ENCODE assay signal across 26 cellular contexts in the genomic region with DNA sequence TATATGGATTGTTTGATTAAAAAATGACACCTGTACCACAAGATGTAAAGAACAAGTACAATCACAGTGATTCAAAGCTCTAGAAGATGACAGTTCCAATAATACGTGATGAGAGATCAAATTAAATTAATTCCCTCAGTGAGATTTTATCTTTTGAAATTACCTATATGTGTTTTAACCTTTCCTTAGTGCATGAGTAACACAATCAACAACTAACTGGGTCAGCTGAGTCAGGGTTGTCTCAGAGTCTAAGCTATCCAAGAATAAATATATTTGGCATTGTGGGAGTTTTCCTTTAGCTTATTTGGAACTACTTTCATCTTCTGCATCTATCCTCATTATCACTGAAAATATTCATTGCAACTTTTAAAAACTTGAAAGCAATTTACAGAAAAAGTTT.
A peak's percentile ranks its signal among the peaks of the same experiment; 100 is the strongest.
DNase-seq lines count a peak whose midpoint lies in the region; ATAC-seq and TF ChIP-seq lines count a peak whose summit lies in the region.
"Had no signal": no experiment of that assay in that cellular context is flagged by ENCODE, and none has a peak within 500 bp of the region (broad histone marks: within the 10 kb centered on the region; RNA-seq: fewer than 3 reads in every experiment).

No MANE protein-coding gene starts in this region.

- H3K4me1 ChIP-seq in foreskin keratinocyte = peaks cover 36% of the 10 kb centered on the region
- H3K4me1 ChIP-seq: prostate gland had no signal

- no peak overlapping the region for H3K27ac ChIP-seq in foreskin keratinocyte
- H3K27ac ChIP-seq: prostate gland, tibial artery had no signal

- peak; percentile 43 for DNase-seq in LHCN-M2 (ENCODE audit: low read depth)
- DNase-seq in choroid plexus epithelial cell (ENCODE audit: low read depth) = peak; percentile 17
- peak in 1 of 2 donors; percentile 13 for DNase-seq in foreskin keratinocyte
- peak; percentile 17 for DNase-seq in stromal cell of bone marrow (ENCODE audit: low read depth)
- DNase-seq in GM13977 (ENCODE audit: low spot score) = no peak
- no peak for DNase-seq in NCI-H1694 treated with DMSO at 0.1 percent for 48 hours (lab: John Stamatoyannopoulos, UW)
- DNase-seq in NCI-H748 treated with DMSO at 0.1 percent for 48 hours (lab: John Stamatoyannopoulos, UW) = no peak
- DNase-seq: activated CD4-positive, alpha-beta memory T cell treated with anti-CD3 and anti-CD28 coated beads, Interleukin-2, amount 10 ng/mL, durations not matched to agents 7 days and 5 days; activated CD4-positive, CD25-positive, alpha-beta regulatory T cell; activated effector memory CD4-positive, alpha-beta T cell treated with anti-CD3 and anti-CD28 coated beads, Interleukin-2, amount 50 U/mL, for 16 hours; AML-193; amniotic stem cell; CD8-positive, alpha-beta memory T cell; DMS153; effector CD4-positive, alpha-beta T cell; GDM1; KBM-7; mucosa of descending colon; MV-4-11; NCI-H69; stimulated activated CD4-positive, alpha-beta T cell treated with anti-CD3 and anti-CD28 coated beads, Interleukin-4, amount 100 ng/mL, for 24 hours; stimulated activated naive CD8-positive, alpha-beta T cell treated with anti-CD3 and anti-CD28 coated beads, Interleukin-15, Interleukin-2, amounts not matched to agents 100 U/mL and 50 U/mL, for 24 hours; SW 1271; tibial artery had no signal

- in situ Hi-C loops in GM13977 (cut with MboI; ENCODE audit: low pct_unique_long_range_greater_than_20kb, low sequenced_read_pairs, unreplicated experiment) = no loop called here

- TF ChIP-seq CTCF in choroid plexus epithelial cell (conservative IDR thresholded peaks at IDR 0.05; ENCODE audit: low read depth, low read length) = no peak
- TF ChIP-seq CTCF in foreskin keratinocyte (conservative IDR thresholded peaks at IDR 0.05) = no peak
- no peak for TF ChIP-seq CTCF in GM13977 (IDR thresholded peaks at IDR 0.05; ENCODE audit: extremely low read depth, insufficient read depth, missing control alignments)

- H3K4me3 ChIP-seq in choroid plexus epithelial cell (ENCODE audit: low read depth, low read length) = no peak overlapping the region
- H3K4me3 ChIP-seq: mucosa of descending colon, prostate gland, tibial artery had no signal

- H3K27me3 ChIP-seq in foreskin keratinocyte = no peaks in the 10 kb centered on the region
- H3K27me3 ChIP-seq: tibial artery had no signal

- peak; percentile 49 for ATAC-seq in foreskin keratinocyte
- ATAC-seq: mucosa of descending colon; Right ventricle myocardium inferior; stimulated activated naive CD8-positive, alpha-beta T cell treated with anti-CD3 and anti-CD28 coated beads, Interleukin-15, Interleukin-2, amounts not matched to agents 100 U/mL and 50 U/mL, for 24 hours had no signal

Comparison
In these comparisons a context has a peak if more than half of its experiments do, and no peak if none do; other contexts are left out.
1. DNase-seq: peak in LHCN-M2 (single experiment), choroid plexus epithelial cell (single experiment) and stromal cell of bone marrow (single experiment); none in GM13977 (single experiment), NCI-H1694 treated with DMSO at 0.1 percent for 48 hours (single experiment) and NCI-H748 treated with DMSO at 0.1 percent for 48 hours (single experiment).